ENCODE assay signal across 9 cellular contexts in the genomic region with DNA sequence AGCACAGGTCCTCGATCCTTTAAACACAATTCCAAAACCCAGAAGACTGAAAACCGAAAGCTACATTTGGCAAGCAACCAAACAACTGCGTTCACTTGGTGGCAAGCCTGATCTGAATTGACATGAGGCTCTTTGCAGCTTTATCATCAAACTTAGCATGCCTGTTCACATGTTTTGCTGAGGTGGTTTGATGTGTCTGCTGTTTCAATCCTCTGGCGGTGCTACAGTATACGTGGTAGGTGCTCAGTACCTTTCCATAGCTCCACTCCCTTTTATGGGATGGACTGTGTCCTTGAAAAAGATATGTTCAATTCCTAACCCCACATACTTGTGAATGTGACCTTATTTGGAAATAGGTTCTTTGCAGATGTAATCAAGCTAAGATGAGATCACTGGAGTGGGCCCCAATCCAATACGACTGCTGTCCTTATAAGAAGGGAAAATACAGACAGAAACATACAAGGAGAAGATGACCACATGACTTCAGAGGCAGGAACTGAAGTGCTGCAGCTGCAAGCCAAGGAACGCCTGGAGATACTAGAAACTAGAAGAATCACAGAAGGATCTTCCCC. TPM values are rescaled to one million over a fixed set of nuclear protein-coding genes. Genes with fewer than 3 reads are reported as not detected.
DNase-seq lines count a peak whose midpoint lies in the region; ATAC-seq and TF ChIP-seq lines count a peak whose summit lies in the region.
"Had no signal": no experiment of that assay in that cellular context is flagged by ENCODE, and none has a peak within 500 bp of the region (broad histone marks: within the 10 kb centered on the region; RNA-seq: fewer than 3 reads in every experiment).

No MANE protein-coding gene starts in this region.

- H3K4me1 Mint-ChIP-seq in activated naive CD4-positive, alpha-beta T cell treated with anti-CD3 and anti-CD28 coated beads, Interleukin-2, amount 50 U/mL, for 24 hours: peaks cover 74% of the 10 kb centered on the region

- H3K27ac ChIP-seq in body of pancreas (peak overlapping the region in 3 of 4 donors; percentile 6 to 58 (median 23)), vagina (peak overlapping the region; percentile 69)

- no peak for TF ChIP-seq CTCF in body of pancreas (IDR thresholded peaks at IDR 0.05)
- no peak for TF ChIP-seq CTCF in vagina (IDR thresholded peaks at IDR 0.05)

- 27 to 34% methylated on average over 7 of the region's 7 CpGs for WGBS in body of pancreas, 2 donors

- no peaks in the 10 kb centered on the region for H3K27me3 Mint-ChIP-seq in activated naive CD4-positive, alpha-beta T cell treated with anti-CD3 and anti-CD28 coated beads, Interleukin-2, amount 50 U/mL, for 24 hours

- H3K36me3 ChIP-seq in body of pancreas (replicated peaks in 1 of 2; ENCODE audit: insufficient read depth in 1 of 2, low read depth in 2 of 2): no peaks in the 10 kb centered on the region
- no peaks in the 10 kb centered on the region for H3K36me3 ChIP-seq in vagina

- no peak for DNase-seq in activated naive CD4-positive, alpha-beta T cell treated with Interleukin-2 at 50 U/mL for 16 hours
- DNase-seq in body of pancreas (peak; percentile 59 to 77 (median 71)), left lobe of liver (ENCODE audit: low spot score) (no peak), vagina (ENCODE audit: extremely low spot score in 2 of 2) (no peak), NCI-H526 treated with DMSO at 0.1 percent for 48 hours (lab: John Stamatoyannopoulos, UW) (no peak)

- H3K36me3 Mint-ChIP-seq in activated naive CD4-positive, alpha-beta T cell treated with anti-CD3 and anti-CD28 coated beads, Interleukin-2, amount 50 U/mL, for 24 hours: peaks cover 1% of the 10 kb centered on the region

- ATAC-seq in body of pancreas (peak; percentile 87), left lobe of liver (peak; percentile 46), GM21619 (IDR thresholded peaks at IDR 0.05; ENCODE audit: unreplicated experiment) (no peak), HG03354 (IDR thresholded peaks at IDR 0.05; ENCODE audit: poor library complexity, severe bottlenecking, unreplicated experiment) (no peak)

- peak overlapping the region; percentile 30 for H3K4me3 Mint-ChIP-seq in activated naive CD4-positive, alpha-beta T cell treated with anti-CD3 and anti-CD28 coated beads, Interleukin-2, amount 50 U/mL, for 24 hours

- intact Hi-C loops in body of pancreas (cut with DNase I) (no loop called here), vagina (cut with DNase I) (no loop called here)

- H3K9me3 Mint-ChIP-seq in activated naive CD4-positive, alpha-beta T cell treated with anti-CD3 and anti-CD28 coated beads, Interleukin-2, amount 50 U/mL, for 24 hours: no peaks in the 10 kb centered on the region

- H3K9me3 ChIP-seq in body of pancreas (no peaks in the 10 kb centered on the region), vagina (no peaks in the 10 kb centered on the region)

- H3K4me1 ChIP-seq in body of pancreas: peaks cover 76% of the 10 kb centered on the region
- peaks cover 67% of the 10 kb centered on the region for H3K4me1 ChIP-seq in vagina

- no peak for TF ChIP-seq POLR2A in body of pancreas (IDR thresholded peaks at IDR 0.05)
- TF ChIP-seq POLR2A in vagina (IDR thresholded peaks at IDR 0.05): no peak

- H3K4me3 ChIP-seq in body of pancreas (no peak overlapping the region), vagina (no peak overlapping the region)
- H3K4me3 ChIP-seq: skin epidermis had no signal

- H3K27ac Mint-ChIP-seq in activated naive CD4-positive, alpha-beta T cell treated with anti-CD3 and anti-CD28 coated beads, Interleukin-2, amount 50 U/mL, for 24 hours: peak overlapping the region; percentile 38

- no peaks in the 10 kb centered on the region for H3K27me3 ChIP-seq in body of pancreas
- no peaks in the 10 kb centered on the region for H3K27me3 ChIP-seq in vagina

RNA-seq across cellular contexts. Expression of gene CCDC6, which starts 33.4 kb away (rescaled TPM):
- total RNA-seq in body of pancreas (10 to 100 TPM; 26.7 to 35.8 TPM), left lobe of liver (8.4 TPM), vagina (47.4 TPM)

Comparison
In these comparisons a context has a peak if more than half of its experiments do, and no peak if none do; other contexts are left out.
1. DNase-seq: peak in body of pancreas (4 of 4); none in activated naive CD4-positive, alpha-beta T cell treated with Interleukin-2 at 50 U/mL for 16 hours (single experiment), left lobe of liver (single experiment), vagina (0 of 2) and NCI-H526 treated with DMSO at 0.1 percent for 48 hours (single experiment).
2. ATAC-seq: peak in body of pancreas (single experiment) and left lobe of liver (single experiment); none in GM21619 (single experiment) and HG03354 (single experiment).